In genomic region chr1:16206547-16207317, GRCh38 we compare ENCODE assay signal across 8 cellular contexts. TPM values are rescaled to one million over a fixed set of nuclear protein-coding genes. Genes with fewer than 3 reads are reported as not detected.
DNase-seq lines count a peak whose midpoint lies in the region; ATAC-seq and TF ChIP-seq lines count a peak whose summit lies in the region.

No MANE protein-coding gene starts in this region.

- no peaks in the 10 kb centered on the region for H3K27me3 Mint-ChIP-seq in activated T-cell treated with anti-CD3 and anti-CD28 coated beads, Interleukin-2, amount 50 U/mL, for 72 hours (ENCODE audit: low read depth)
- H3K27me3 Mint-ChIP-seq in naive thymus-derived CD4-positive, alpha-beta T cell = no peaks in the 10 kb centered on the region

- H3K27me3 ChIP-seq in PC-9 (ENCODE audit: insufficient read depth, low read depth) = no peaks in the 10 kb centered on the region
- H3K27me3 ChIP-seq in naive thymus-derived CD4-positive, alpha-beta T cell (ENCODE audit: control insufficient read depth in 2 of 2, insufficient read depth in 2 of 2, low read length in 2 of 2) = no peaks in the 10 kb centered on the region

- H3K79me2 ChIP-seq in PC-9 (ENCODE audit: low read depth) = peaks cover 3% of the 10 kb centered on the region; the same call in 1 of the 2 replicates

- peak; percentile 68 for ATAC-seq in GM21717 (IDR thresholded peaks at IDR 0.05; ENCODE audit: unreplicated experiment)
- ATAC-seq in activated T-cell treated with anti-CD3 and anti-CD28 coated beads, Interleukin-2, amount 50 U/mL, for 72 hours (replicated peaks in 1 of 2) = peak; percentile 92 to 93
- peak; percentile 94 for ATAC-seq in naive thymus-derived CD4-positive, alpha-beta T cell
- ATAC-seq in stimulated activated effector memory CD8-positive, alpha-beta T cell treated with anti-CD3 and anti-CD28 coated beads, Interleukin-12 subunit alpha, Interleukin-12 subunit beta, amount 100 ng/mL, for 72 hours = peak; percentile 92

- H3K4me3 ChIP-seq in PC-9 = peak overlapping the region; percentile 67
- peak overlapping the region; percentile 74 for H3K4me3 ChIP-seq in naive thymus-derived CD4-positive, alpha-beta T cell (ENCODE audit: low read length)

- H4K20me1 ChIP-seq in PC-9 (ENCODE audit: insufficient read depth) = no peaks in the 10 kb centered on the region

- H3K4me1 Mint-ChIP-seq in activated T-cell treated with anti-CD3 and anti-CD28 coated beads, Interleukin-2, amount 50 U/mL, for 72 hours (ENCODE audit: low read depth) = peaks cover 5% of the 10 kb centered on the region
- peaks cover 7 to 17% (median 13%) of the 10 kb centered on the region in 7 donors for H3K4me1 Mint-ChIP-seq in naive thymus-derived CD4-positive, alpha-beta T cell
- H3K4me1 Mint-ChIP-seq in stimulated activated effector memory CD8-positive, alpha-beta T cell treated with anti-CD3 and anti-CD28 coated beads, Interleukin-12 subunit alpha, Interleukin-12 subunit beta, amount 100 ng/mL, for 72 hours = peaks cover 20% of the 10 kb centered on the region

- no peaks in the 10 kb centered on the region for H3K36me3 Mint-ChIP-seq in activated T-cell treated with anti-CD3 and anti-CD28 coated beads, Interleukin-2, amount 50 U/mL, for 72 hours (ENCODE audit: insufficient read depth in 2 of 2)
- H3K36me3 Mint-ChIP-seq in naive thymus-derived CD4-positive, alpha-beta T cell = peaks cover 0 to 11% (median 11%) of the 10 kb centered on the region in 5 donors
- peaks cover 17% of the 10 kb centered on the region for H3K36me3 Mint-ChIP-seq in stimulated activated effector memory CD8-positive, alpha-beta T cell treated with anti-CD3 and anti-CD28 coated beads, Interleukin-12 subunit alpha, Interleukin-12 subunit beta, amount 100 ng/mL, for 72 hours

- H2AFZ ChIP-seq in PC-9 = peak overlapping the region; percentile 82

- DNase-seq in DMS153 (lab: John Stamatoyannopoulos, UW) (peak; percentile 96), KG1 (lab: John Stamatoyannopoulos, UW) (peak; percentile 83), PC-9 (peak; percentile 89 to 97), fibroblast of gingiva (ENCODE audit: low read depth) (peak; percentile 99)
- DNase-seq in activated T-cell treated with anti-CD3 and anti-CD28 coated beads, Interleukin-2, amount 50 U/mL, for 72 hours = peak; percentile 92 to 96
- peak; percentile 85 to 95 (median 93) for DNase-seq in naive thymus-derived CD4-positive, alpha-beta T cell
- peak; percentile 82 to 97 for DNase-seq in stimulated activated effector memory CD8-positive, alpha-beta T cell treated with anti-CD3 and anti-CD28 coated beads, Interleukin-12 subunit alpha, Interleukin-12 subunit beta, amount 100 ng/mL, for 72 hours (ENCODE audit: low spot score in 2 of 2)

- peaks cover 16% of the 10 kb centered on the region for H3K4me1 ChIP-seq in PC-9 (replicated peaks; ENCODE audit: insufficient read depth)
- H3K4me1 ChIP-seq in naive thymus-derived CD4-positive, alpha-beta T cell (ENCODE audit: control insufficient read depth in 2 of 2, insufficient read depth in 2 of 2, low read length in 2 of 2) = peaks cover 9 to 15% of the 10 kb centered on the region in 2 donors

- POLR2A ChIA-PET in PC-9 (lab: Charles Lee; ENCODE audit: unreplicated experiment) = interaction anchor here (0.5 to 0.8 kb wide), 6 partner anchors 9 to 36 kb away, joined by 3 to 22 read pairs (median 10); no protein-coding TSS in a partner anchor
- POLR2A ChIA-PET in naive thymus-derived CD4-positive, alpha-beta T cell (lab: Charles Lee) = interaction anchor here (0.5 to 1.9 kb wide), 7 partner anchors 10 to 510 kb away, joined by 3 to 17 read pairs (median 3); partner anchors contain the start of gene CPLANE2

- CTCF ChIA-PET in PC-9 (lab: Charles Lee) = interaction anchor here (0.6 to 0.7 kb wide), 3 partner anchors 15 to 160 kb away, joined by 3 to 6 read pairs (median 4); no protein-coding TSS in a partner anchor
- CTCF ChIA-PET in naive thymus-derived CD4-positive, alpha-beta T cell (lab: Charles Lee) = no interaction called here

- no peaks in the 10 kb centered on the region for H3K36me3 ChIP-seq in PC-9 (ENCODE audit: low read depth)
- peaks cover 0 to 13% (median 0%) of the 10 kb centered on the region in 3 experiments for H3K36me3 ChIP-seq in naive thymus-derived CD4-positive, alpha-beta T cell (ENCODE audit: control insufficient read depth in 2 of 3, insufficient read depth in 3 of 3, low read length in 3 of 3)

- no peaks in the 10 kb centered on the region for H3K9me3 ChIP-seq in PC-9 (ENCODE audit: insufficient read depth, low read depth)
- no peaks in the 10 kb centered on the region for H3K9me3 ChIP-seq in naive thymus-derived CD4-positive, alpha-beta T cell (ENCODE audit: control insufficient read depth in 2 of 3, low read length in 3 of 3)

- no peaks in the 10 kb centered on the region for H3K9me3 Mint-ChIP-seq in activated T-cell treated with anti-CD3 and anti-CD28 coated beads, Interleukin-2, amount 50 U/mL, for 72 hours
- peaks cover 0 to 2% (median 0%) of the 10 kb centered on the region in 11 donors for H3K9me3 Mint-ChIP-seq in naive thymus-derived CD4-positive, alpha-beta T cell
- H3K9me3 Mint-ChIP-seq in stimulated activated effector memory CD8-positive, alpha-beta T cell treated with anti-CD3 and anti-CD28 coated beads, Interleukin-12 subunit alpha, Interleukin-12 subunit beta, amount 100 ng/mL, for 72 hours = no peaks in the 10 kb centered on the region

- BruUV-seq in PC-9 (replicated peaks; lab: Mats Ljungman, UMichigan) = no TSS peak

- TF ChIP-seq CTCF in PC-9 (conservative IDR thresholded peaks at IDR 0.05) = no peak

- peak overlapping the region; percentile 85 for H3K4me2 ChIP-seq in PC-9

- H3K9me2 ChIP-seq in PC-9 (ENCODE audit: insufficient read depth) = no peaks in the 10 kb centered on the region

- H3K4me3 Mint-ChIP-seq in activated T-cell treated with anti-CD3 and anti-CD28 coated beads, Interleukin-2, amount 50 U/mL, for 72 hours = peak overlapping the region; percentile 87 to 92
- peak overlapping the region; percentile 83 to 95 (median 90) for H3K4me3 Mint-ChIP-seq in naive thymus-derived CD4-positive, alpha-beta T cell
- peak overlapping the region; percentile 87 for H3K4me3 Mint-ChIP-seq in stimulated activated effector memory CD8-positive, alpha-beta T cell treated with anti-CD3 and anti-CD28 coated beads, Interleukin-12 subunit alpha, Interleukin-12 subunit beta, amount 100 ng/mL, for 72 hours

- peak overlapping the region; percentile 83 for H3K27ac ChIP-seq in PC-9
- H3K27ac ChIP-seq in naive thymus-derived CD4-positive, alpha-beta T cell (ENCODE audit: low read depth, low read length) = peak overlapping the region; percentile 81

- H3F3A ChIP-seq in PC-9 (ENCODE audit: insufficient read depth, low read depth) = peaks cover 5% of the 10 kb centered on the region; the same call in 1 of the 2 replicates

- H3K27ac Mint-ChIP-seq in activated T-cell treated with anti-CD3 and anti-CD28 coated beads, Interleukin-2, amount 50 U/mL, for 72 hours = peak overlapping the region; percentile 79
- peak overlapping the region; percentile 87 to 98 (median 95) for H3K27ac Mint-ChIP-seq in naive thymus-derived CD4-positive, alpha-beta T cell
- H3K27ac Mint-ChIP-seq in stimulated activated effector memory CD8-positive, alpha-beta T cell treated with anti-CD3 and anti-CD28 coated beads, Interleukin-12 subunit alpha, Interleukin-12 subunit beta, amount 100 ng/mL, for 72 hours = peak overlapping the region; percentile 95

- intact Hi-C loops in PC-9 (cut with micrococcal nuclease; ENCODE audit: unreplicated experiment) = loop anchor here (1.0 to 2.0 kb wide), 3 partner anchors 11 to 30 kb away; partner anchors contain the start of gene CPLANE2
- intact Hi-C loops in naive thymus-derived CD4-positive, alpha-beta T cell (cut with micrococcal nuclease) = loop anchor here (1.0 to 10.0 kb wide), 18 partner anchors 11 to 708 kb away; partner anchors contain the start of genes CASP9 (in 2 of the 2), CPLANE2 (in 2 of the 2), DDI2 (in 2 of the 2) and FBXO42 (in 2 of the 2)

RNA-seq across cellular contexts. Expression of gene ARHGEF19, which starts 5.7 kb away (rescaled TPM):
- 38.5 and 44.3 TPM in 2 replicates for total RNA-seq in PC-9 (2021)
- 1 to 10 TPM; 7.0 to 9.9 TPM for total RNA-seq in activated T-cell treated with anti-CD3 and anti-CD28 coated beads, Interleukin-2, amount 50 U/mL, for 72 hours
- 10 to 100 TPM in 3 of 5 experiments, 1 to 10 TPM in 2; 8.8 to 12.4 (median 10.5) TPM for total RNA-seq in naive thymus-derived CD4-positive, alpha-beta T cell
- polyA plus RNA-seq in naive thymus-derived CD4-positive, alpha-beta T cell = 1 to 10 TPM; 5.1 to 9.0 TPM

RNA-seq across cellular contexts. Expression of gene CPLANE2, which starts 30.3 kb away (rescaled TPM):
- total RNA-seq in PC-9 (2021) = 4.5 and 6.1 TPM in 2 replicates
- 1 to 10 TPM; 3.0 to 7.8 TPM for total RNA-seq in activated T-cell treated with anti-CD3 and anti-CD28 coated beads, Interleukin-2, amount 50 U/mL, for 72 hours
- total RNA-seq in naive thymus-derived CD4-positive, alpha-beta T cell = 10 to 100 TPM in 2 of 5 experiments, 1 to 10 TPM in 3; 6.6 to 11.4 (median 8.8) TPM
- polyA plus RNA-seq in naive thymus-derived CD4-positive, alpha-beta T cell = 1 to 10 TPM; 3.0 to 3.6 TPM

RNA-seq across cellular contexts. Expression of gene EPHA2, which starts 50.9 kb away (rescaled TPM):
- 48.3 and 65.8 TPM in 2 replicates for total RNA-seq in PC-9 (2021)
- total RNA-seq in activated T-cell treated with anti-CD3 and anti-CD28 coated beads, Interleukin-2, amount 50 U/mL, for 72 hours = under 1 TPM in 1 of 2 donors, not detected in 1; 0.43 TPM
- under 1 TPM in 2 of 5 experiments, not detected in 3; 0.59 to 0.61 TPM for total RNA-seq in naive thymus-derived CD4-positive, alpha-beta T cell
- under 1 TPM in 1 of 2 donors, not detected in 1; 0.30 TPM for polyA plus RNA-seq in naive thymus-derived CD4-positive, alpha-beta T cell

Comparison
In these comparisons a context has a peak if more than half of its experiments do, and no peak if none do; other contexts are left out.
1. Peak in every context shown above with its lines: DNase-seq, ATAC-seq, H3K4me3 ChIP-seq and H3K27ac ChIP-seq.
2. RNA of gene EPHA2, which starts 50.9 kb away (total RNA-seq): 48.3 to 65.8 TPM in PC-9; 0.43 TPM in activated T-cell treated with anti-CD3 and anti-CD28 coated beads, Interleukin-2, amount 50 U/mL, for 72 hours and 0.59 to 0.61 TPM in naive thymus-derived CD4-positive, alpha-beta T cell; every median in the first group is over 10 times any median in the second.